1 cellular context compared by ENCODE assay signal in genomic region chr4:133592106-133592505, GRCh38.
TF ChIP-seq lines count a peak whose summit lies in the region.

No MANE protein-coding gene starts in this region.

TF ChIP-seq in H1, 55 proteins besides CTCF, POLR2A, EP300 and RAD21:
- TF ChIP-seq TEAD4 (IDR thresholded peaks at IDR 0.05; ENCODE audit: low read depth, low read length), result no peak
- TF ChIP-seq MAFK (IDR thresholded peaks at IDR 0.05; ENCODE audit: low read depth, low read length), result no peak
- TF ChIP-seq CHD1 (IDR thresholded peaks at IDR 0.05; ENCODE audit: low read depth, low read length), result no peak
- no peak for TF ChIP-seq SIX5 (IDR thresholded peaks at IDR 0.05; ENCODE audit: low read depth, low read length)
- no peak for TF ChIP-seq SRF (IDR thresholded peaks at IDR 0.05; ENCODE audit: low read depth, low read length)
- TF ChIP-seq CTBP2 (IDR thresholded peaks at IDR 0.05; ENCODE audit: borderline replicate concordance, insufficient read depth, insufficient read length, low read length), result no peak
- no peak for TF ChIP-seq E2F6 (IDR thresholded peaks at IDR 0.05)
- TF ChIP-seq RFX5 (IDR thresholded peaks at IDR 0.05; ENCODE audit: borderline replicate concordance, low read depth, low read length), result no peak
- TF ChIP-seq YY1 (IDR thresholded peaks at IDR 0.05; ENCODE audit: low read depth, low read length), result no peak
- no peak for TF ChIP-seq EGR1 (IDR thresholded peaks at IDR 0.05; ENCODE audit: borderline replicate concordance, low read depth, low read length)
- no peak for TF ChIP-seq SP2 (IDR thresholded peaks at IDR 0.05; ENCODE audit: low read length)
- no peak for TF ChIP-seq ASH2L (IDR thresholded peaks at IDR 0.05; ENCODE audit: low read length)
- TF ChIP-seq BACH1 (IDR thresholded peaks at IDR 0.05; ENCODE audit: low read length), result no peak
- no peak for TF ChIP-seq EZH2 (IDR thresholded peaks at IDR 0.05; ENCODE audit: low read depth, low read length, severe bottlenecking)
- no peak for TF ChIP-seq CHD2 (IDR thresholded peaks at IDR 0.05; ENCODE audit: low read length)
- no peak for TF ChIP-seq JUND (IDR thresholded peaks at IDR 0.05; ENCODE audit: low read length)
- TF ChIP-seq TCF12 (IDR thresholded peaks at IDR 0.05; ENCODE audit: low read depth, low read length), result no peak
- no peak for TF ChIP-seq TBP (IDR thresholded peaks at IDR 0.05; ENCODE audit: low read depth, low read length)
- TF ChIP-seq FOSL1 (IDR thresholded peaks at IDR 0.05; ENCODE audit: insufficient read depth, low read depth, low read length), result no peak
